Comparison of ENCODE assay signal across 1 cellular context in the genomic region with DNA sequence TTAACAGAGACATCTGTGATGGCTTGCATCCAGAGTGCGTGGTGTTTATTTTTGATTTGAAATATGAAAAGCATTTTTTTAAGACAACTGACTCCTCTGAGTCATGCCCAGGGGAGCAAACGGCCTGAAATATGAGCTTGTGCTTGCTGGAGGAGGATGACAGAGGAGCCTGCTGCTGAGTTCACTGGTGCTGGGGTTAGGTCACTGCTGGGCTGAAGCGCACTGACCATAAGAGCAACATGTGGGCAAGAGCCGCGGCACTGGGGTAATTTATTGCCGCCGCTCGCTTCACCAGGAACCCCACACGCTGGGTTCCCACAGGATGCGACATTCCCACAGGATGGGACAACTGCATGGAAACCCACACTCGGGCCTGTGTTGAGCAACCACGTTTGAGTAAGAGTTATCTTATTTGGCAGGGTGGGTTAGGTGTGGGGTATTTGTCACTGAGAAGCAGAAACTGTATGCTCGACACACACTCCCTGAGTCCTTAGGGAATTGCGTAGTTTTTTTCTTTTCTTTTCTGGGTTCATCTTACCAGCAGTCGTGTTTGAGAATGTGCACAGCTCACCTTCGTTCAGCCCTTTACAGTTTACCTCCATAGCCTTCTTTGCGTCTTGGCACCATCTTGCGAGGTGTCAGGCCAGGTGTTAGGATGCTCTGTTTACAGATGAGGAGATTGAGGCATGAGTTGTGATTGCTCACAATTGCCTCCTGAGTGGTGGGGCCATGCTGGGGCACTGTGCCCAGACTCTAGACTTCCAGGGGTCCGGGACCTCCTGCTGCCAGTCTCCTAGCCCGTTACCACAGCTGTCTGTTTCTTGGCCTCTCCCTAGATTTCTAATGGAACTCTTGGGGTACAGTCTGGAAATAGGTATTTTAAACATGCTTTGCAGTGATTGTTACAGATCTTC.
TF ChIP-seq lines count a peak whose summit lies in the region.

No MANE protein-coding gene starts in this region.

TF ChIP-seq in K562, 482 proteins besides CTCF, POLR2A, EP300 and RAD21 (continued from another document):
- TF ChIP-seq, protein P1, sequence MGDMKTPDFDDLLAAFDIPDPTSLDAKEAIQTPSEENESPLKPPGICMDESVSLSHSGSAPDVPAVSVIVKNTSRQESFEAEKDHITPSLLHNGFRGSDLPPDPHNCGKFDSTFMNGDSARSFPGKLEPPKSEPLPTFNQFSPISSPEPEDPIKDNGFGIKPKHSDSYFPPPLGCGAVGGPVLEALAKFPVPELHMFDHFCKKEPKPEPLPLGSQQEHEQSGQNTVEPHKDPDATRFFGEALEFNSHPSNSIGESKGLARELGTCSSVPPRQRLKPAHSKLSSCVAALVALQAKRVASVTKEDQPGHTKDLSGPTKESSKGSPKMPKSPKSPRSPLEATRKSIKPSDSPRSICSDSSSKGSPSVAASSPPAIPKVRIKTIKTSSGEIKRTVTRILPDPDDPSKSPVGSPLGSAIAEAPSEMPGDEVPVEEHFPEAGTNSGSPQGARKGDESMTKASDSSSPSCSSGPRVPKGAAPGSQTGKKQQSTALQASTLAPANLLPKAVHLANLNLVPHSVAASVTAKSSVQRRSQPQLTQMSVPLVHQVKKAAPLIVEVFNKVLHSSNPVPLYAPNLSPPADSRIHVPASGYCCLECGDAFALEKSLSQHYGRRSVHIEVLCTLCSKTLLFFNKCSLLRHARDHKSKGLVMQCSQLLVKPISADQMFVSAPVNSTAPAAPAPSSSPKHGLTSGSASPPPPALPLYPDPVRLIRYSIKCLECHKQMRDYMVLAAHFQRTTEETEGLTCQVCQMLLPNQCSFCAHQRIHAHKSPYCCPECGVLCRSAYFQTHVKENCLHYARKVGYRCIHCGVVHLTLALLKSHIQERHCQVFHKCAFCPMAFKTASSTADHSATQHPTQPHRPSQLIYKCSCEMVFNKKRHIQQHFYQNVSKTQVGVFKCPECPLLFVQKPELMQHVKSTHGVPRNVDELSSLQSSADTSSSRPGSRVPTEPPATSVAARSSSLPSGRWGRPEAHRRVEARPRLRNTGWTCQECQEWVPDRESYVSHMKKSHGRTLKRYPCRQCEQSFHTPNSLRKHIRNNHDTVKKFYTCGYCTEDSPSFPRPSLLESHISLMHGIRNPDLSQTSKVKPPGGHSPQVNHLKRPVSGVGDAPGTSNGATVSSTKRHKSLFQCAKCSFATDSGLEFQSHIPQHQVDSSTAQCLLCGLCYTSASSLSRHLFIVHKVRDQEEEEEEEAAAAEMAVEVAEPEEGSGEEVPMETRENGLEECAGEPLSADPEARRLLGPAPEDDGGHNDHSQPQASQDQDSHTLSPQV (IDR thresholded peaks at IDR 0.05), result peak; percentile 78
- TF ChIP-seq DNMT1 (IDR thresholded peaks at IDR 0.05), result no peak
- peak; percentile 70 for TF ChIP-seq EP400 (IDR thresholded peaks at IDR 0.05)
- peak; percentile 24; the same call in 1 of the 2 replicates for TF ChIP-seq TCF3 (CRISPR knock-in tag; IDR thresholded peaks at IDR 0.05)
- no peak for TF ChIP-seq RBM22 (IDR thresholded peaks at IDR 0.05; ENCODE audit: low read depth, low read length, poor library complexity, severe bottlenecking)
- TF ChIP-seq ZBED1 (IDR thresholded peaks at IDR 0.05), result no peak
- no peak for TF ChIP-seq ILK (tag; IDR thresholded peaks at IDR 0.05; ENCODE audit: borderline replicate concordance, low read depth)
- TF ChIP-seq CBFA2T2 (conservative IDR thresholded peaks at IDR 0.05), result 0 out of 2 replicates have a peak, but pooled peaks have one; percentile 3
- peak; percentile 96 for TF ChIP-seq MYBL2 (IDR thresholded peaks at IDR 0.05; ENCODE audit: low read depth)
- peak; percentile 59; the same call in 1 of the 2 replicates for TF ChIP-seq MYBL2 (CRISPR knock-in tag; IDR thresholded peaks at IDR 0.05; ENCODE audit: borderline replicate concordance)
- TF ChIP-seq FOXK2 (conservative IDR thresholded peaks at IDR 0.05 in 1 of 2, IDR thresholded peaks at IDR 0.05 in 1 of 2; ENCODE audit: low read depth in 2 of 2), result 0 out of 4 replicates have a peak, but pooled peaks have one; percentile 19 to 20
- TF ChIP-seq PTTG1 (tag; IDR thresholded peaks at IDR 0.05; ENCODE audit: low read depth), result no peak
- no peak for TF ChIP-seq PHB2 (IDR thresholded peaks at IDR 0.05; ENCODE audit: low read depth)
- peak; percentile 46 for TF ChIP-seq ARID1B (IDR thresholded peaks at IDR 0.05)
- TF ChIP-seq HDAC1 (IDR thresholded peaks at IDR 0.05), result no peak
- TF ChIP-seq, protein P2, sequence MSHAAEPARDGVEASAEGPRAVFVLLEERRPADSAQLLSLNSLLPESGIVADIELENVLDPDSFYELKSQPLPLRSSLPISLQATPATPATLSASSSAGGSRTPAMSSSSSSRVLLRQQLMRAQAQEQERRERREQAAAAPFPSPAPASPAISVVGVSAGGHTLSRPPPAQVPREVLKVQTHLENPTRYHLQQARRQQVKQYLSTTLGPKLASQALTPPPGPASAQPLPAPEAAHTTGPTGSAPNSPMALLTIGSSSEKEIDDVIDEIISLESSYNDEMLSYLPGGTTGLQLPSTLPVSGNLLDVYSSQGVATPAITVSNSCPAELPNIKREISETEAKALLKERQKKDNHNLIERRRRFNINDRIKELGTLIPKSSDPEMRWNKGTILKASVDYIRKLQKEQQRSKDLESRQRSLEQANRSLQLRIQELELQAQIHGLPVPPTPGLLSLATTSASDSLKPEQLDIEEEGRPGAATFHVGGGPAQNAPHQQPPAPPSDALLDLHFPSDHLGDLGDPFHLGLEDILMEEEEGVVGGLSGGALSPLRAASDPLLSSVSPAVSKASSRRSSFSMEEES (CRISPR knock-in tag; IDR thresholded peaks at IDR 0.05), result no peak
- peak; percentile 31; the same call in 1 of the 2 replicates for TF ChIP-seq MTA3 (IDR thresholded peaks at IDR 0.05; ENCODE audit: borderline replicate concordance)
- TF ChIP-seq GTF2E2 (tag; IDR thresholded peaks at IDR 0.05), result 0 out of 2 replicates have a peak, but pooled peaks have one; percentile 51
- peak; percentile 57 for TF ChIP-seq SMARCA4 (IDR thresholded peaks at IDR 0.05)
- TF ChIP-seq KLF13 (tag; IDR thresholded peaks at IDR 0.05; ENCODE audit: borderline replicate concordance, low read depth), result no peak
